Comparison of ENCODE assay signal across 10 cellular contexts in genomic region chr17:72467841-72468653, GRCh38.
DNase-seq lines count a peak whose midpoint lies in the region; ATAC-seq and TF ChIP-seq lines count a peak whose summit lies in the region.
"Had no signal": no experiment of that assay in that cellular context is flagged by ENCODE, and none has a peak within 500 bp of the region (broad histone marks: within the 10 kb centered on the region; RNA-seq: fewer than 3 reads in every experiment).

No MANE protein-coding gene starts in this region.

- CTCF ChIA-PET in activated naive CD4-positive, alpha-beta T cell treated with anti-CD3 and anti-CD28 coated beads for 36 hours (lab: Charles Lee): no interaction called here

- DNase-seq in HPDE6-E6E7 (ENCODE audit: extremely low spot score) (peak; percentile 70), amniotic epithelial cell (ENCODE audit: low read depth) (peak; percentile 75), left ventricle myocardium inferior (peak; percentile 32), CD14-positive monocyte (ENCODE audit: low spot score) (no peak)
- no peak for DNase-seq in activated naive CD4-positive, alpha-beta T cell treated with anti-CD3 and anti-CD28 coated beads for 36 hours
- DNase-seq: activated CD8-positive, alpha-beta memory T cell treated with anti-CD3 and anti-CD28 coated beads, Interleukin-2, amount 50 U/mL, for 4 hours; HFFc6 had no signal

- peaks cover 6% of the 10 kb centered on the region for H3K27me3 Mint-ChIP-seq in activated naive CD4-positive, alpha-beta T cell treated with anti-CD3 and anti-CD28 coated beads for 36 hours (ENCODE audit: low read depth)
- H3K27me3 Mint-ChIP-seq in CD14-positive monocyte (ENCODE audit: low read depth in 3 of 3): peaks cover 0 to 2% (median 2%) of the 10 kb centered on the region in 3 donors

- ATAC-seq in GM21423 (IDR thresholded peaks at IDR 0.05; ENCODE audit: unreplicated experiment): no peak

- no peaks in the 10 kb centered on the region for H3K9me3 ChIP-seq in left ventricle myocardium inferior (replicated peaks)
- H3K9me3 ChIP-seq: SJSA1 had no signal

- no peaks in the 10 kb centered on the region for H3K36me3 ChIP-seq in left ventricle myocardium inferior
- H3K36me3 ChIP-seq: SJSA1 had no signal

- TF ChIP-seq CTCF in left ventricle myocardium inferior (IDR thresholded peaks at IDR 0.05; ENCODE audit: borderline replicate concordance) (no peak), CD14-positive monocyte (IDR thresholded peaks at IDR 0.05) (no peak)

- H3K27ac Mint-ChIP-seq in activated naive CD4-positive, alpha-beta T cell treated with anti-CD3 and anti-CD28 coated beads for 36 hours: no peak overlapping the region
- H3K27ac Mint-ChIP-seq in CD14-positive monocyte: no peak overlapping the region
- H3K27ac Mint-ChIP-seq: HFFc6 had no signal

- peaks cover 44% of the 10 kb centered on the region for H3K27me3 ChIP-seq in left ventricle myocardium inferior (ENCODE audit: low read depth)
- H3K27me3 ChIP-seq: SJSA1 had no signal

- H3K4me3 ChIP-seq in left ventricle myocardium inferior: no peak overlapping the region
- no peak overlapping the region for H3K4me3 ChIP-seq in skin epidermis
- H3K4me3 ChIP-seq: SJSA1 had no signal

- no peaks in the 10 kb centered on the region for H3K36me3 Mint-ChIP-seq in activated naive CD4-positive, alpha-beta T cell treated with anti-CD3 and anti-CD28 coated beads for 36 hours (ENCODE audit: low read depth)
- H3K36me3 Mint-ChIP-seq in CD14-positive monocyte: no peaks in the 10 kb centered on the region

- H3K9me3 Mint-ChIP-seq in activated naive CD4-positive, alpha-beta T cell treated with anti-CD3 and anti-CD28 coated beads for 36 hours: no peaks in the 10 kb centered on the region
- peaks cover 0 to 3% (median 0%) of the 10 kb centered on the region in 7 donors for H3K9me3 Mint-ChIP-seq in CD14-positive monocyte
- H3K9me3 Mint-ChIP-seq: HFFc6 had no signal

- H3K4me1 ChIP-seq in left ventricle myocardium inferior: no peaks in the 10 kb centered on the region

- intact Hi-C loops in left ventricle myocardium inferior (cut with micrococcal nuclease) (no loop called here), CD14-positive monocyte (cut with micrococcal nuclease) (no loop called here)
- intact Hi-C loops in activated naive CD4-positive, alpha-beta T cell treated with anti-CD3 and anti-CD28 coated beads for 36 hours (cut with micrococcal nuclease): no loop called here

- no peak overlapping the region for H3K4me3 Mint-ChIP-seq in activated naive CD4-positive, alpha-beta T cell treated with anti-CD3 and anti-CD28 coated beads for 36 hours
- H3K4me3 Mint-ChIP-seq in CD14-positive monocyte: no peak overlapping the region
- H3K4me3 Mint-ChIP-seq: HFFc6 had no signal

- H3K4me1 Mint-ChIP-seq in activated naive CD4-positive, alpha-beta T cell treated with anti-CD3 and anti-CD28 coated beads for 36 hours (ENCODE audit: low read depth): no peaks in the 10 kb centered on the region
- no peaks in the 10 kb centered on the region for H3K4me1 Mint-ChIP-seq in CD14-positive monocyte

- H3K27ac ChIP-seq in left ventricle myocardium inferior (replicated peaks) (no peak overlapping the region), skin epidermis (peak overlapping the region in 13 of 21 experiments; percentile 28 to 83 (median 65))
- H3K27ac ChIP-seq: SJSA1 had no signal

Comparison
In these comparisons a context has a peak if more than half of its experiments do, and no peak if none do; other contexts are left out.
1. DNase-seq: peak in HPDE6-E6E7 (single experiment), amniotic epithelial cell (single experiment) and left ventricle myocardium inferior (single experiment); none in activated naive CD4-positive, alpha-beta T cell treated with anti-CD3 and anti-CD28 coated beads for 36 hours (single experiment) and CD14-positive monocyte (single experiment).